Comparison of ENCODE assay signal across 33 cellular contexts in the genomic region with DNA sequence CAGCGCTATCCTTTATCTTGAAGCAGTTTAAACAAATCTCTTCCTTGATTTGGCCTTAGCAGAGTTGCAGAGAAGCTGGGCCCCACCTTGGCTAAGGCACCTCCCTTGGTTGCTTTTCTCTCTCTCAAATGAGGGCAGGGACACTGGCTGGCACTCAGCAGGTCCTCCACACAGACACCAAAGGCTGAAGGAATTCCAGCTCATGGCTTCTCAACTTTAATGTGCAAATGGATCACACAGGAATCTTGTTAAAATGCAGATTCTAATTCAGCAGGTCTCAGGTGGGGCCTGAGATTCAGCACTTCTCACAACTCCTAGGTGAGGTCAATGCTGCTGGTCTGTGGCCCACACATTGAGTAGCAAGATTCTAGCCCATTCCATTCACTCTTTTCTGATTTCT. TPM values are rescaled to one million over a fixed set of nuclear protein-coding genes. Genes with fewer than 3 reads are reported as not detected.
"Had no signal": no experiment of that assay in that cellular context is flagged by ENCODE, and none has a peak within 500 bp of the region (broad histone marks: within the 10 kb centered on the region; RNA-seq: fewer than 3 reads in every experiment).

No MANE protein-coding gene starts in this region.

- ATAC-seq: activated CD8-positive, alpha-beta T cell treated with anti-CD3 and anti-CD28 coated beads for 36 hours; activated T-cell treated with anti-CD3 and anti-CD28 coated beads, Interleukin-2, amount 50 U/mL, for 72 hours; activated T-helper 17 cell treated with anti-CD3 and anti-CD28 coated beads, Interleukin-2, amount 50 U/mL, for 72 hours; Right ventricle myocardium inferior had no signal

- H3K4me1 Mint-ChIP-seq: activated CD4-positive, alpha-beta T cell treated with anti-CD3 and anti-CD28 coated beads, Interleukin-2, amount 10 ng/mL, durations not matched to agents 24 days and 14 days; activated naive CD8-positive, alpha-beta T cell treated with anti-CD3 and anti-CD28 coated beads, Interleukin-2, amount 10 ng/mL, durations not matched to agents 7 days and 5 days; activated T-helper 17 cell treated with anti-CD3 and anti-CD28 coated beads, Interleukin-2, amount 50 U/mL, for 72 hours; central memory CD8-positive, alpha-beta T cell had no signal

- H3K4me3 ChIP-seq: ascending aorta, cardiac muscle cell, PC-9 had no signal

- H3K36me3 ChIP-seq: ascending aorta, cardiac muscle cell, WERI-Rb-1 had no signal

- H3K27me3 ChIP-seq: ascending aorta, cardiac muscle cell had no signal

- H3K27ac ChIP-seq: ascending aorta, cardiac muscle cell, PC-9, RWPE1, WERI-Rb-1 had no signal

- H3K4me2 ChIP-seq: PC-9 had no signal

- H3K27ac Mint-ChIP-seq: activated CD4-positive, alpha-beta T cell treated with anti-CD3 and anti-CD28 coated beads, Interleukin-2, amount 10 ng/mL, durations not matched to agents 24 days and 14 days; activated CD8-positive, alpha-beta T cell treated with anti-CD3 and anti-CD28 coated beads for 36 hours; activated naive CD8-positive, alpha-beta T cell treated with anti-CD3 and anti-CD28 coated beads, Interleukin-2, amount 10 ng/mL, durations not matched to agents 7 days and 5 days; activated T-cell treated with anti-CD3 and anti-CD28 coated beads, Interleukin-2, amount 50 U/mL, for 72 hours; activated T-helper 17 cell treated with anti-CD3 and anti-CD28 coated beads, Interleukin-2, amount 50 U/mL, for 72 hours had no signal

- DNase-seq: activated CD4-positive, alpha-beta T cell treated with anti-CD3 and anti-CD28 coated beads, Interleukin-2, amount 10 ng/mL, durations not matched to agents 24 days and 14 days; activated CD4-positive, alpha-beta T cell treated with anti-CD3 and anti-CD28 coated beads, Interleukin-2, amount 50 U/mL, for 4 hours; activated CD8-positive, alpha-beta T cell treated with anti-CD3 and anti-CD28 coated beads for 36 hours; activated effector memory CD4-positive, alpha-beta T cell treated with anti-CD3 and anti-CD28 coated beads, Interleukin-2, amount 50 U/mL, for 16 hours; activated naive CD4-positive, alpha-beta T cell; activated naive CD4-positive, alpha-beta T cell treated with anti-CD3 and anti-CD28 coated beads, Interleukin-2, amount 50 U/mL, for 16 hours; activated naive CD8-positive, alpha-beta T cell treated with anti-CD3 and anti-CD28 coated beads, Interleukin-2, amount 10 ng/mL, durations not matched to agents 7 days and 5 days; activated T-cell treated with anti-CD3 and anti-CD28 coated beads, Interleukin-2, amount 50 U/mL, for 1 hour; activated T-cell treated with anti-CD3 and anti-CD28 coated beads, Interleukin-2, amount 50 U/mL, for 72 hours; amygdala; MM.1S; MV-4-11; NCI-H1092; NCI-H1436 treated with DMSO at 0.1 percent for 48 hours; NCI-H1694 treated with DMSO at 0.1 percent for 48 hours; NCI-H2029; NCI-H345; NCI-H526; NCI-H748 treated with DMSO at 0.1 percent for 48 hours; NK-92 treated with Interleukin-12 subunit alpha and Interleukin-12 subunit beta, amount 100 ng/mL, for 24 hours; PC-9; SW 1271; T1000; WERI-Rb-1 had no signal

- H3K4me3 Mint-ChIP-seq: activated CD4-positive, alpha-beta T cell treated with anti-CD3 and anti-CD28 coated beads, Interleukin-2, amount 10 ng/mL, durations not matched to agents 24 days and 14 days; activated CD8-positive, alpha-beta T cell treated with anti-CD3 and anti-CD28 coated beads for 36 hours; activated naive CD8-positive, alpha-beta T cell treated with anti-CD3 and anti-CD28 coated beads, Interleukin-2, amount 10 ng/mL, durations not matched to agents 7 days and 5 days; activated T-cell treated with anti-CD3 and anti-CD28 coated beads, Interleukin-2, amount 50 U/mL, for 72 hours; activated T-helper 17 cell treated with anti-CD3 and anti-CD28 coated beads, Interleukin-2, amount 50 U/mL, for 72 hours; central memory CD8-positive, alpha-beta T cell had no signal

- H3K36me3 Mint-ChIP-seq: activated naive CD8-positive, alpha-beta T cell treated with anti-CD3 and anti-CD28 coated beads, Interleukin-2, amount 10 ng/mL, durations not matched to agents 7 days and 5 days had no signal

- H3K9me3 ChIP-seq: ascending aorta had no signal

- H3K9me3 Mint-ChIP-seq: activated CD4-positive, alpha-beta T cell treated with anti-CD3 and anti-CD28 coated beads, Interleukin-2, amount 10 ng/mL, durations not matched to agents 24 days and 14 days; activated CD8-positive, alpha-beta T cell treated with anti-CD3 and anti-CD28 coated beads for 36 hours; activated naive CD8-positive, alpha-beta T cell treated with anti-CD3 and anti-CD28 coated beads, Interleukin-2, amount 10 ng/mL, durations not matched to agents 7 days and 5 days; activated T-cell treated with anti-CD3 and anti-CD28 coated beads, Interleukin-2, amount 50 U/mL, for 72 hours had no signal

RNA-seq across cellular contexts. Expression of a gene that starts 25.7 kb away (rescaled TPM):
- total RNA-seq: activated CD4-positive, alpha-beta T cell treated with anti-CD3 and anti-CD28 coated beads, Interleukin-2, amount 10 ng/mL, durations not matched to agents 24 days and 14 days; activated CD8-positive, alpha-beta T cell treated with anti-CD3 and anti-CD28 coated beads for 36 hours; activated naive CD8-positive, alpha-beta T cell treated with anti-CD3 and anti-CD28 coated beads, Interleukin-2, amount 10 ng/mL, durations not matched to agents 7 days and 5 days; LHCN-M2; Right ventricle myocardium inferior; T-helper 1 cell treated with Interleukin-12 subunit alpha and Interleukin-12 subunit beta and Interleukin-4 antibody, amounts not matched to agents 30 ng/mL and 1 ng/mL, for 36 hours; T-helper 2 cell treated with Interferon-gamma antibody and Interleukin-4, amounts not matched to agents 100 ng/mL and 5 ng/mL, for 36 hours had no signal

RNA-seq across cellular contexts. Expression of a gene that starts 39.0 kb away (rescaled TPM):
- total RNA-seq: activated naive CD8-positive, alpha-beta T cell treated with anti-CD3 and anti-CD28 coated beads, Interleukin-2, amount 10 ng/mL, durations not matched to agents 7 days and 5 days; cardiac muscle cell; LHCN-M2; T-helper 2 cell treated with Interferon-gamma antibody and Interleukin-4, amounts not matched to agents 100 ng/mL and 5 ng/mL, for 36 hours had no signal
